1 cellular context compared by ENCODE assay signal in genomic region chr2:47891369-47892337, GRCh38.
TF ChIP-seq lines count a peak whose summit lies in the region.

No MANE protein-coding gene starts in this region.

TF ChIP-seq in HCT116, 20 proteins besides CTCF, POLR2A, EP300 and RAD21 (continued from another document):
- TF ChIP-seq ZBTB33 (IDR thresholded peaks at IDR 0.05; ENCODE audit: extremely low read depth, insufficient replicate concordance, low read length) (no peak), ZNF274 (IDR thresholded peaks at IDR 0.05; ENCODE audit: low read depth, low read length) (no peak)
